Comparison of ENCODE assay signal across 1 cellular context in the genomic region with DNA sequence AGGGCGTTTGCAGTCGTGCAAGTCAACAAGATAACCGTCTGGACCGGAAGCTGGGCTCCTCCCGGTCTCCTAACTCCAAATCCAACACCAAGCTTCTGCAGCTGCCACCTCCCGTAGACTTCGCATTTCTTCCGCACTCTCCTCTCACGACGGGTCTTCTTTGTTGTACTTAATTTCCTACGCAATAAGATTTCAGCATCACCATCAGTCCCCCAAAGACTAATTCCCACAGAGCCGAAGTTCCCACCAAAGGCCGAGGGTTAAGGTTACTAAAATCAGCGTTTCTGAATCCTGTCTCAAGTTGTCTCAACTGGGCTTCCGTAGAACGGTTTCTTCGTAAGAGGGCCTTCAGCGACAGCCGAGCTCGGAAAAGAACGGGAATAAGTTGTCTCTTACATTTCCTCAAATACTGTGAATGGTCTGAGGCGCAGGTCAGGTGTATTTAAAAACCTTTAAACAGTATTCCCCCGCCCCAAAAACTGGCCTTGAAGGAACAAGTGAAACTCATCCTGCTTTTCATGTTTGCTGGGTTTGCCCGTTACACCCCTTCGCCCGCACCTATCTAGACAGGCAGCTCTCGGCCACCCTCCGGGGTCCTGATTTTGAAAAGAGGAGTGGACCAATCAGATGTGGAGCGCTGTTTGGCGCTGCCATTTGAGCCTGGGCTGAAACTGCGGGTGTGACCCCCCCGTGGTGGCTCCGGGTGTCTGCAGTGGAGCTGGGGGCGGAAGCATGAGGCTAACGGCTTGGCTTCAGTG.
TF ChIP-seq lines count a peak whose summit lies in the region.

ARHGAP11B (plus strand) TSS at position 693 of the 758 bp plus-strand sequence.

TF ChIP-seq in HEK293, 187 proteins besides CTCF, POLR2A, EP300 and RAD21 (continued from another document):
- peak; percentile 17; the same call in 1 of the 2 replicates for TF ChIP-seq ZBTB11 (tag by site-specific recombination; conservative IDR thresholded peaks at IDR 0.05; ENCODE audit: low read depth)
- TF ChIP-seq ZBTB8A (tag by site-specific recombination; IDR thresholded peaks at IDR 0.05), result peak; percentile 82
- TF ChIP-seq, protein P1, sequence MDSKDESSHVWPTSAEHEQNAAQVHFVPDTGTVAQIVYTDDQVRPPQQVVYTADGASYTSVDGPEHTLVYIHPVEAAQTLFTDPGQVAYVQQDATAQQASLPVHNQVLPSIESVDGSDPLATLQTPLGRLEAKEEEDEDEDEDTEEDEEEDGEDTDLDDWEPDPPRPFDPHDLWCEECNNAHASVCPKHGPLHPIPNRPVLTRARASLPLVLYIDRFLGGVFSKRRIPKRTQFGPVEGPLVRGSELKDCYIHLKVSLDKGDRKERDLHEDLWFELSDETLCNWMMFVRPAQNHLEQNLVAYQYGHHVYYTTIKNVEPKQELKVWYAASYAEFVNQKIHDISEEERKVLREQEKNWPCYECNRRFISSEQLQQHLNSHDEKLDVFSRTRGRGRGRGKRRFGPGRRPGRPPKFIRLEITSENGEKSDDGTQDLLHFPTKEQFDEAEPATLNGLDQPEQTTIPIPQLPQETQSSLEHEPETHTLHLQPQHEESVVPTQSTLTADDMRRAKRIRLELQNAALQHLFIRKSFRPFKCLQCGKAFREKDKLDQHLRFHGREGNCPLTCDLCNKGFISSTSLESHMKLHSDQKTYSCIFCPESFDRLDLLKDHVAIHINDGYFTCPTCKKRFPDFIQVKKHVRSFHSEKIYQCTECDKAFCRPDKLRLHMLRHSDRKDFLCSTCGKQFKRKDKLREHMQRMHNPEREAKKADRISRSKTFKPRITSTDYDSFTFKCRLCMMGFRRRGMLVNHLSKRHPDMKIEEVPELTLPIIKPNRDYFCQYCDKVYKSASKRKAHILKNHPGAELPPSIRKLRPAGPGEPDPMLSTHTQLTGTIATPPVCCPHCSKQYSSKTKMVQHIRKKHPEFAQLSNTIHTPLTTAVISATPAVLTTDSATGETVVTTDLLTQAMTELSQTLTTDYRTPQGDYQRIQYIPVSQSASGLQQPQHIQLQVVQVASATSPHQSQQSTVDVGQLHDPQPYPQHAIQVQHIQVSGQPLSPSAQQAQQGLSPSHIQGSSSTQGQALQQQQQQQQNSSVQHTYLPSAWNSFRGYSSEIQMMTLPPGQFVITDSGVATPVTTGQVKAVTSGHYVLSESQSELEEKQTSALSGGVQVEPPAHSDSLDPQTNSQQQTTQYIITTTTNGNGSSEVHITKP (tag by site-specific recombination; IDR thresholded peaks at IDR 0.05), result peak; percentile 69
- TF ChIP-seq ZEB2 (tag by site-specific recombination; IDR thresholded peaks at IDR 0.05), result peak; percentile 74
- peak; percentile 98 for TF ChIP-seq PATZ1 (tag by site-specific recombination; IDR thresholded peaks at IDR 0.05)
- peak; percentile 39 for TF ChIP-seq ZBTB26 (tag by site-specific recombination; optimal IDR thresholded peaks at IDR 0.05)
- peak; percentile 16; the same call in 1 of the 2 replicates for TF ChIP-seq ZNF398 (tag by site-specific recombination; IDR thresholded peaks at IDR 0.05)
- TF ChIP-seq KLF8 (tag by site-specific recombination; IDR thresholded peaks at IDR 0.05), result peak; percentile 42; the same call in 1 of the 2 replicates
- TF ChIP-seq, protein P2, sequence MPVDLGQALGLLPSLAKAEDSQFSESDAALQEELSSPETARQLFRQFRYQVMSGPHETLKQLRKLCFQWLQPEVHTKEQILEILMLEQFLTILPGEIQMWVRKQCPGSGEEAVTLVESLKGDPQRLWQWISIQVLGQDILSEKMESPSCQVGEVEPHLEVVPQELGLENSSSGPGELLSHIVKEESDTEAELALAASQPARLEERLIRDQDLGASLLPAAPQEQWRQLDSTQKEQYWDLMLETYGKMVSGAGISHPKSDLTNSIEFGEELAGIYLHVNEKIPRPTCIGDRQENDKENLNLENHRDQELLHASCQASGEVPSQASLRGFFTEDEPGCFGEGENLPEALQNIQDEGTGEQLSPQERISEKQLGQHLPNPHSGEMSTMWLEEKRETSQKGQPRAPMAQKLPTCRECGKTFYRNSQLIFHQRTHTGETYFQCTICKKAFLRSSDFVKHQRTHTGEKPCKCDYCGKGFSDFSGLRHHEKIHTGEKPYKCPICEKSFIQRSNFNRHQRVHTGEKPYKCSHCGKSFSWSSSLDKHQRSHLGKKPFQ (tag by site-specific recombination; IDR thresholded peaks at IDR 0.05), result peak; percentile 31; the same call in 1 of the 2 replicates
- peak; percentile 81 for TF ChIP-seq ZSCAN30 (tag by site-specific recombination; IDR thresholded peaks at IDR 0.05)
